Comparison of ENCODE assay signal across 21 cellular contexts in the genomic region with DNA sequence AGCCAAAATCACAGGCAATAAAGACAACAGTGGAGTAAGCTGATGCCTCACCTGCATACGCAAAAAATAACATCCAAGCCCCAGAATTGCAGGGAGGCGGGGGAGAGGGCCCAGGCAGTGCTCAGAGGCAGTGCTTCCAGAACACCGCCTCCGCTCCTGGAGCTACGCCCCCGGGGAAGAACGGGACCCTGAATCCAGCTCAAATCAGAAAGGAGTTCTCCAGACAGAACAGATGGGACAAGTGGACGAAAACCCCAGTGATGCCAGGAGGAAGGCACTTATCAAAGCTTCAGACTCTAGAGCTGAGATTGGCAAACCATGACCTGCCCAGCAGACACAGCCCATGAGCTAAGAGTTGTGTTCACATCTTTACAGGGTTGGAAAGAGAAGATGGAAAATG.
"Had no signal": no experiment of that assay in that cellular context is flagged by ENCODE, and none has a peak within 500 bp of the region (broad histone marks: within the 10 kb centered on the region; RNA-seq: fewer than 3 reads in every experiment).

No MANE protein-coding gene starts in this region.

- DNase-seq: central memory CD4-positive, alpha-beta T cell; effector memory CD8-positive, alpha-beta T cell; esophagus squamous epithelium; foreskin fibroblast; immature natural killer cell; kidney; left colon; mesendoderm; naive thymus-derived CD4-positive, alpha-beta T cell; nephron progenitor cell; right cardiac atrium; spleen; stimulated activated CD4-positive, alpha-beta T cell treated with anti-CD3 and anti-CD28 coated beads, Interleukin-15, amount 100 ng/mL, for 24 hours; stimulated activated CD4-positive, alpha-beta T cell treated with anti-CD3 and anti-CD28 coated beads, Interleukin-1b, Interleukin-23, amount 100 ng/mL, for 48 hours; stimulated activated CD4-positive, alpha-beta T cell treated with anti-CD3 and anti-CD28 coated beads, Interleukin-4, amount 100 ng/mL, for 24 hours; tibial artery; upper lobe of right lung had no signal

- H3K27me3 ChIP-seq: upper lobe of right lung had no signal

- H3K4me3 ChIP-seq: esophagus squamous epithelium, spleen, suprapubic skin, tibial artery, upper lobe of right lung had no signal

- H3K4me3 Mint-ChIP-seq: dendritic cell treated with granulocyte-macrophage colony-stimulating factor and Interleukin-4, amounts not matched to agents 40 ng/mL and 50 ng/mL, for 4 days; effector memory CD8-positive, alpha-beta T cell; immature natural killer cell; naive thymus-derived CD4-positive, alpha-beta T cell; nephron progenitor cell; stimulated activated memory B cell treated with anti-CD40 and anti-IgM and Interleukin-4, amounts not matched to agents 10 μg/mL and 1 μg/mL and 100 μg/mL, for 72 hours had no signal

- H3K27ac Mint-ChIP-seq: dendritic cell treated with granulocyte-macrophage colony-stimulating factor and Interleukin-4, amounts not matched to agents 40 ng/mL and 50 ng/mL, for 4 days; immature natural killer cell; nephron progenitor cell; stimulated activated memory B cell treated with anti-CD40 and anti-IgM and Interleukin-4, amounts not matched to agents 10 μg/mL and 1 μg/mL and 100 μg/mL, for 72 hours had no signal

- H3K36me3 ChIP-seq: esophagus squamous epithelium, spleen, suprapubic skin, tibial artery, upper lobe of right lung had no signal

- H3K4me1 ChIP-seq: esophagus squamous epithelium, spleen, suprapubic skin, tibial artery, upper lobe of right lung had no signal

- H3K4me1 Mint-ChIP-seq: immature natural killer cell; nephron progenitor cell; stimulated activated memory B cell treated with anti-CD40 and anti-IgM and Interleukin-4, amounts not matched to agents 10 μg/mL and 1 μg/mL and 100 μg/mL, for 72 hours had no signal

- H3K9me3 ChIP-seq: esophagus squamous epithelium, suprapubic skin, upper lobe of right lung had no signal

- ATAC-seq: effector memory CD8-positive, alpha-beta T cell; left colon; naive thymus-derived CD4-positive, alpha-beta T cell; right cardiac atrium; stimulated activated memory B cell treated with anti-CD40 and anti-IgM and Interleukin-4, amounts not matched to agents 10 μg/mL and 1 μg/mL and 100 μg/mL, for 72 hours; upper lobe of right lung had no signal

- H3K27ac ChIP-seq: epithelial cell of prostate, esophagus squamous epithelium, spleen, suprapubic skin, tibial artery, upper lobe of right lung had no signal

- H3K36me3 Mint-ChIP-seq: immature natural killer cell; stimulated activated memory B cell treated with anti-CD40 and anti-IgM and Interleukin-4, amounts not matched to agents 10 μg/mL and 1 μg/mL and 100 μg/mL, for 72 hours had no signal
